Comparison of ENCODE assay signal across 8 cellular contexts in genomic region chr13:45464141-45464686, GRCh38. TPM values are rescaled to one million over a fixed set of nuclear protein-coding genes. Genes with fewer than 3 reads are reported as not detected.
DNase-seq lines count a peak whose midpoint lies in the region; ATAC-seq, FAIRE-seq and TF ChIP-seq lines count a peak whose summit lies in the region.

No MANE protein-coding gene starts in this region.

- FAIRE-seq in astrocyte (lab: Jason Lieb, UNC) (no peak), GM19239 (lab: Jason Lieb, UNC) (no peak)

- TF ChIP-seq CTCF in astrocyte (IDR thresholded peaks at IDR 0.05; ENCODE audit: insufficient read depth, low read depth, low read length), result no peak
- peak in 1 of 2 donors; percentile 30 for TF ChIP-seq CTCF in left lung (IDR thresholded peaks at IDR 0.05)

- H4K20me1 ChIP-seq in astrocyte (ENCODE audit: insufficient read depth, low read length), result peaks cover 40% of the 10 kb centered on the region

- WGBS in thymus, result 84% methylated on average over 9 of the region's 9 CpGs

- ATAC-seq in left lung, result no peak
- no peak for ATAC-seq in GM18498 (IDR thresholded peaks at IDR 0.05; ENCODE audit: unreplicated experiment)

- peak overlapping the region; percentile 94 for H3K27ac Mint-ChIP-seq in activated CD4-positive, alpha-beta T cell treated with anti-CD3 and anti-CD28 coated beads, Interleukin-2, amount 10 ng/mL, durations not matched to agents 7 days and 5 days
- H3K27ac Mint-ChIP-seq in astrocyte (ENCODE audit: unreplicated experiment), result peak overlapping the region; percentile 94

- peak overlapping the region; percentile 84 for H3K4me2 ChIP-seq in astrocyte (ENCODE audit: low read length)

- peaks cover 3% of the 10 kb centered on the region for H3K27me3 ChIP-seq in astrocyte (ENCODE audit: insufficient read depth, low read length)
- H3K27me3 ChIP-seq in left lung, result peaks cover 0 to 3% of the 10 kb centered on the region in 2 donors
- H3K27me3 ChIP-seq in thymus (ENCODE audit: control insufficient read depth, insufficient read depth), result no peaks in the 10 kb centered on the region

- peaks cover 18% of the 10 kb centered on the region for H3K36me3 Mint-ChIP-seq in activated CD4-positive, alpha-beta T cell treated with anti-CD3 and anti-CD28 coated beads, Interleukin-2, amount 10 ng/mL, durations not matched to agents 7 days and 5 days (ENCODE audit: low read depth)
- no peaks in the 10 kb centered on the region for H3K36me3 Mint-ChIP-seq in astrocyte (ENCODE audit: low read depth, unreplicated experiment)

- H3K27me3 Mint-ChIP-seq in activated CD4-positive, alpha-beta T cell treated with anti-CD3 and anti-CD28 coated beads, Interleukin-2, amount 10 ng/mL, durations not matched to agents 7 days and 5 days, result peaks cover 3% of the 10 kb centered on the region
- no peaks in the 10 kb centered on the region for H3K27me3 Mint-ChIP-seq in astrocyte (ENCODE audit: low read depth, unreplicated experiment)

- CTCF ChIA-PET in activated CD4-positive, alpha-beta T cell treated with anti-CD3 and anti-CD28 coated beads, Interleukin-2, amount 10 ng/mL, durations not matched to agents 7 days and 5 days (lab: Charles Lee), result interaction anchor here (1.1 to 1.8 kb wide), 8 partner anchors 10 to 94 kb away, joined by 3 to 7 read pairs (median 4); partner anchors contain the start of gene SLC25A30

- H3K27ac ChIP-seq in astrocyte (ENCODE audit: low read depth, low read length) (peak overlapping the region; percentile 89), left lung (peak overlapping the region; percentile 90 to 96), thymus (ENCODE audit: low read depth) (peak overlapping the region; percentile 88)

- POLR2A ChIA-PET in activated CD4-positive, alpha-beta T cell treated with anti-CD3 and anti-CD28 coated beads, Interleukin-2, amount 10 ng/mL, durations not matched to agents 7 days and 5 days (lab: Charles Lee), result interaction anchor here (0.8 kb wide), 1 partner anchor 13 kb away, joined by 3 read pairs; no protein-coding TSS in a partner anchor

- H3K4me1 ChIP-seq in astrocyte (ENCODE audit: insufficient read depth, low read length), result peaks cover 7% of the 10 kb centered on the region
- peaks cover 18 to 42% of the 10 kb centered on the region in 2 donors for H3K4me1 ChIP-seq in left lung
- H3K4me1 ChIP-seq in thymus (ENCODE audit: control insufficient read depth, insufficient read depth, low read length), result peaks cover 8% of the 10 kb centered on the region

- peaks cover 45% of the 10 kb centered on the region for H3K79me2 ChIP-seq in astrocyte (ENCODE audit: insufficient read depth, low read length)

- H3K9ac ChIP-seq in astrocyte (ENCODE audit: low read length), result peak overlapping the region; percentile 96

- H3K9me3 ChIP-seq in astrocyte (ENCODE audit: insufficient read depth, low read depth, low read length) (no peaks in the 10 kb centered on the region), left lung (no peaks in the 10 kb centered on the region), thymus (ENCODE audit: control insufficient read depth) (no peaks in the 10 kb centered on the region)

- H2AFZ ChIP-seq in astrocyte (ENCODE audit: low read depth, low read length), result peak overlapping the region; percentile 58

- intact Hi-C loops in left lung (cut with DNase I), result no loop called here

- H3K36me3 ChIP-seq in astrocyte (ENCODE audit: insufficient read depth, low read length), result peaks cover 4% of the 10 kb centered on the region
- no peaks in the 10 kb centered on the region for H3K36me3 ChIP-seq in left lung
- H3K36me3 ChIP-seq in thymus (ENCODE audit: control insufficient read depth, insufficient read depth), result peaks cover 2% of the 10 kb centered on the region

- peaks cover 8% of the 10 kb centered on the region for H3K9me3 Mint-ChIP-seq in activated CD4-positive, alpha-beta T cell treated with anti-CD3 and anti-CD28 coated beads, Interleukin-2, amount 10 ng/mL, durations not matched to agents 7 days and 5 days
- no peaks in the 10 kb centered on the region for H3K9me3 Mint-ChIP-seq in astrocyte (ENCODE audit: unreplicated experiment)

- peak overlapping the region; percentile 85 for H3K4me3 Mint-ChIP-seq in activated CD4-positive, alpha-beta T cell treated with anti-CD3 and anti-CD28 coated beads, Interleukin-2, amount 10 ng/mL, durations not matched to agents 7 days and 5 days
- H3K4me3 Mint-ChIP-seq in astrocyte (ENCODE audit: unreplicated experiment), result peak overlapping the region; percentile 97

- H3K4me3 ChIP-seq in astrocyte (ENCODE audit: insufficient read depth, low read depth, low read length), result peak overlapping the region; percentile 77
- H3K4me3 ChIP-seq in left lung, result peak overlapping the region; percentile 98 to 100
- H3K4me3 ChIP-seq in thymus (ENCODE audit: low read length), result peak overlapping the region; percentile 78

- no peak for DNase-seq in activated CD4-positive, alpha-beta T cell treated with anti-CD3 and anti-CD28 coated beads, Interleukin-2, amount 10 ng/mL, durations not matched to agents 7 days and 5 days
- DNase-seq in activated CD4-positive, alpha-beta T cell treated with anti-CD3 and anti-CD28 coated beads, Interleukin-2, amount 50 U/mL, for 4 hours, result no peak
- DNase-seq in astrocyte (ENCODE audit: low read depth) (no peak), left lung (no peak), GM19239 (ENCODE audit: insufficient read length, low spot score) (no peak)
- DNase-seq in stimulated activated CD4-positive, alpha-beta T cell treated with anti-CD3 and anti-CD28 coated beads, Interleukin-2, amount 100 ng/mL, for 48 hours, result no peak

- peaks cover 40% of the 10 kb centered on the region for H3K4me1 Mint-ChIP-seq in activated CD4-positive, alpha-beta T cell treated with anti-CD3 and anti-CD28 coated beads, Interleukin-2, amount 10 ng/mL, durations not matched to agents 7 days and 5 days
- H3K4me1 Mint-ChIP-seq in astrocyte (ENCODE audit: low read depth, unreplicated experiment), result peaks cover 28% of the 10 kb centered on the region

RNA-seq across cellular contexts. Expression of gene COG3, which starts 0.5 kb away (rescaled TPM):
- 10 to 100 TPM; 20.9 to 25.0 TPM for total RNA-seq in activated CD4-positive, alpha-beta T cell treated with anti-CD3 and anti-CD28 coated beads, Interleukin-2, amount 10 ng/mL, durations not matched to agents 7 days and 5 days
- total RNA-seq in astrocyte (23.9 and 24.9 TPM in 2 replicates), left lung (10 to 100 TPM; 20.6 to 25.4 TPM)
- 29.6 TPM for polyA plus RNA-seq in thymus

RNA-seq across cellular contexts. Expression of gene SLC25A30, which starts 46.0 kb away (rescaled TPM):
- total RNA-seq in activated CD4-positive, alpha-beta T cell treated with anti-CD3 and anti-CD28 coated beads, Interleukin-2, amount 10 ng/mL, durations not matched to agents 7 days and 5 days, result 10 to 100 TPM; 20.6 to 21.2 TPM
- 14.3 and 15.9 TPM in 2 replicates for total RNA-seq in astrocyte
- 10 to 100 TPM; 20.9 to 25.1 TPM for total RNA-seq in left lung
- 5.9 TPM for polyA plus RNA-seq in thymus
